In genomic region chr16:68235105-68235881, GRCh38 we compare ENCODE assay signal across 1 cellular context.
TF ChIP-seq lines count a peak whose summit lies in the region.

No MANE protein-coding gene starts in this region.

TF ChIP-seq in GM23338, 12 proteins besides CTCF, POLR2A, EP300 and RAD21:
- TF ChIP-seq ETS1 (IDR thresholded peaks at IDR 0.05) (no peak), STAT1 (IDR thresholded peaks at IDR 0.05; ENCODE audit: unreplicated experiment) (no peak), CREB1 (CRISPR knock-in tag; IDR thresholded peaks at IDR 0.05; ENCODE audit: low read depth) (no peak), ZNF114 (CRISPR knock-in tag; IDR thresholded peaks at IDR 0.05) (no peak), JUNB (IDR thresholded peaks at IDR 0.05; ENCODE audit: unreplicated experiment) (no peak), POLR2AphosphoS5 (IDR thresholded peaks at IDR 0.05; ENCODE audit: low read depth) (no peak), EZH2phosphoT487 (IDR thresholded peaks at IDR 0.05; ENCODE audit: unreplicated experiment) (no peak), EZH2 (IDR thresholded peaks at IDR 0.05; ENCODE audit: low read depth, unreplicated experiment) (no peak), NANOG (IDR thresholded peaks at IDR 0.05; ENCODE audit: borderline replicate concordance) (no peak), ZNF331 (CRISPR knock-in tag; IDR thresholded peaks at IDR 0.05; ENCODE audit: low read depth) (no peak)
- TF ChIP-seq, protein P1, sequence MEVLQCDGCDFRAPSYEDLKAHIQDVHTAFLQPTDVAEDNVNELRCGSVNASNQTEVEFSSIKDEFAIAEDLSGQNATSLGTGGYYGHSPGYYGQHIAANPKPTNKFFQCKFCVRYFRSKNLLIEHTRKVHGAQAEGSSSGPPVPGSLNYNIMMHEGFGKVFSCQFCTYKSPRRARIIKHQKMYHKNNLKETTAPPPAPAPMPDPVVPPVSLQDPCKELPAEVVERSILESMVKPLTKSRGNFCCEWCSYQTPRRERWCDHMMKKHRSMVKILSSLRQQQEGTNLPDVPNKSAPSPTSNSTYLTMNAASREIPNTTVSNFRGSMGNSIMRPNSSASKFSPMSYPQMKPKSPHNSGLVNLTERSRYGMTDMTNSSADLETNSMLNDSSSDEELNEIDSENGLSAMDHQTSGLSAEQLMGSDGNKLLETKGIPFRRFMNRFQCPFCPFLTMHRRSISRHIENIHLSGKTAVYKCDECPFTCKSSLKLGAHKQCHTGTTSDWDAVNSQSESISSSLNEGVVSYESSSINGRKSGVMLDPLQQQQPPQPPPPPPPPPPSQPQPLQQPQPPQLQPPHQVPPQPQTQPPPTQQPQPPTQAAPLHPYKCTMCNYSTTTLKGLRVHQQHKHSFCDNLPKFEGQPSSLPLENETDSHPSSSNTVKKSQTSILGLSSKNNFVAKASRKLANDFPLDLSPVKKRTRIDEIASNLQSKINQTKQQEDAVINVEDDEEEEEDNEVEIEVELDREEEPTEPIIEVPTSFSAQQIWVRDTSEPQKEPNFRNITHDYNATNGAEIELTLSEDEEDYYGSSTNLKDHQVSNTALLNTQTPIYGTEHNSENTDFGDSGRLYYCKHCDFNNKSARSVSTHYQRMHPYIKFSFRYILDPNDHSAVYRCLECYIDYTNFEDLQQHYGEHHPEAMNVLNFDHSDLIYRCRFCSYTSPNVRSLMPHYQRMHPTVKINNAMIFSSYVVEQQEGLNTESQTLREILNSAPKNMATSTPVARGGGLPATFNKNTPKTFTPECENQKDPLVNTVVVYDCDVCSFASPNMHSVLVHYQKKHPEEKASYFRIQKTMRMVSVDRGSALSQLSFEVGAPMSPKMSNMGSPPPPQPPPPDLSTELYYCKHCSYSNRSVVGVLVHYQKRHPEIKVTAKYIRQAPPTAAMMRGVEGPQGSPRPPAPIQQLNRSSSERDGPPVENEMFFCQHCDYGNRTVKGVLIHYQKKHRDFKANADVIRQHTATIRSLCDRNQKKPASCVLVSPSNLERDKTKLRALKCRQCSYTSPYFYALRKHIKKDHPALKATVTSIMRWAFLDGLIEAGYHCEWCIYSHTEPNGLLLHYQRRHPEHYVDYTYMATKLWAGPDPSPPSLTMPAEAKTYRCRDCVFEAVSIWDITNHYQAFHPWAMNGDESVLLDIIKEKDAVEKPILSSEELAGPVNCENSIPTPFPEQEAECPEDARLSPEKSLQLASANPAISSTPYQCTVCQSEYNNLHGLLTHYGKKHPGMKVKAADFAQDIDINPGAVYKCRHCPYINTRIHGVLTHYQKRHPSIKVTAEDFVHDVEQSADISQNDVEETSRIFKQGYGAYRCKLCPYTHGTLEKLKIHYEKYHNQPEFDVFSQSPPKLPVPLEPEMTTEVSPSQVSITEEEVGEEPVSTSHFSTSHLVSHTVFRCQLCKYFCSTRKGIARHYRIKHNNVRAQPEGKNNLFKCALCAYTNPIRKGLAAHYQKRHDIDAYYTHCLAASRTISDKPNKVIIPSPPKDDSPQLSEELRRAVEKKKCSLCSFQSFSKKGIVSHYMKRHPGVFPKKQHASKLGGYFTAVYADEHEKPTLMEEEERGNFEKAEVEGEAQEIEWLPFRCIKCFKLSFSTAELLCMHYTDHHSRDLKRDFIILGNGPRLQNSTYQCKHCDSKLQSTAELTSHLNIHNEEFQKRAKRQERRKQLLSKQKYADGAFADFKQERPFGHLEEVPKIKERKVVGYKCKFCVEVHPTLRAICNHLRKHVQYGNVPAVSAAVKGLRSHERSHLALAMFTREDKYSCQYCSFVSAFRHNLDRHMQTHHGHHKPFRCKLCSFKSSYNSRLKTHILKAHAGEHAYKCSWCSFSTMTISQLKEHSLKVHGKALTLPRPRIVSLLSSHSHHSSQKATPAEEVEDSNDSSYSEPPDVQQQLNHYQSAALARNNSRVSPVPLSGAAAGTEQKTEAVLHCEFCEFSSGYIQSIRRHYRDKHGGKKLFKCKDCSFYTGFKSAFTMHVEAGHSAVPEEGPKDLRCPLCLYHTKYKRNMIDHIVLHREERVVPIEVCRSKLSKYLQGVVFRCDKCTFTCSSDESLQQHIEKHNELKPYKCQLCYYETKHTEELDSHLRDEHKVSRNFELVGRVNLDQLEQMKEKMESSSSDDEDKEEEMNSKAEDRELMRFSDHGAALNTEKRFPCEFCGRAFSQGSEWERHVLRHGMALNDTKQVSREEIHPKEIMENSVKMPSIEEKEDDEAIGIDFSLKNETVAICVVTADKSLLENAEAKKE (CRISPR knock-in tag; IDR thresholded peaks at IDR 0.05), result no peak
- TF ChIP-seq, protein P2, sequence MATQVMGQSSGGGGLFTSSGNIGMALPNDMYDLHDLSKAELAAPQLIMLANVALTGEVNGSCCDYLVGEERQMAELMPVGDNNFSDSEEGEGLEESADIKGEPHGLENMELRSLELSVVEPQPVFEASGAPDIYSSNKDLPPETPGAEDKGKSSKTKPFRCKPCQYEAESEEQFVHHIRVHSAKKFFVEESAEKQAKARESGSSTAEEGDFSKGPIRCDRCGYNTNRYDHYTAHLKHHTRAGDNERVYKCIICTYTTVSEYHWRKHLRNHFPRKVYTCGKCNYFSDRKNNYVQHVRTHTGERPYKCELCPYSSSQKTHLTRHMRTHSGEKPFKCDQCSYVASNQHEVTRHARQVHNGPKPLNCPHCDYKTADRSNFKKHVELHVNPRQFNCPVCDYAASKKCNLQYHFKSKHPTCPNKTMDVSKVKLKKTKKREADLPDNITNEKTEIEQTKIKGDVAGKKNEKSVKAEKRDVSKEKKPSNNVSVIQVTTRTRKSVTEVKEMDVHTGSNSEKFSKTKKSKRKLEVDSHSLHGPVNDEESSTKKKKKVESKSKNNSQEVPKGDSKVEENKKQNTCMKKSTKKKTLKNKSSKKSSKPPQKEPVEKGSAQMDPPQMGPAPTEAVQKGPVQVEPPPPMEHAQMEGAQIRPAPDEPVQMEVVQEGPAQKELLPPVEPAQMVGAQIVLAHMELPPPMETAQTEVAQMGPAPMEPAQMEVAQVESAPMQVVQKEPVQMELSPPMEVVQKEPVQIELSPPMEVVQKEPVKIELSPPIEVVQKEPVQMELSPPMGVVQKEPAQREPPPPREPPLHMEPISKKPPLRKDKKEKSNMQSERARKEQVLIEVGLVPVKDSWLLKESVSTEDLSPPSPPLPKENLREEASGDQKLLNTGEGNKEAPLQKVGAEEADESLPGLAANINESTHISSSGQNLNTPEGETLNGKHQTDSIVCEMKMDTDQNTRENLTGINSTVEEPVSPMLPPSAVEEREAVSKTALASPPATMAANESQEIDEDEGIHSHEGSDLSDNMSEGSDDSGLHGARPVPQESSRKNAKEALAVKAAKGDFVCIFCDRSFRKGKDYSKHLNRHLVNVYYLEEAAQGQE (IDR thresholded peaks at IDR 0.05; ENCODE audit: unreplicated experiment), result no peak
